ENCODE assay signal across 1 cellular context in the genomic region with DNA sequence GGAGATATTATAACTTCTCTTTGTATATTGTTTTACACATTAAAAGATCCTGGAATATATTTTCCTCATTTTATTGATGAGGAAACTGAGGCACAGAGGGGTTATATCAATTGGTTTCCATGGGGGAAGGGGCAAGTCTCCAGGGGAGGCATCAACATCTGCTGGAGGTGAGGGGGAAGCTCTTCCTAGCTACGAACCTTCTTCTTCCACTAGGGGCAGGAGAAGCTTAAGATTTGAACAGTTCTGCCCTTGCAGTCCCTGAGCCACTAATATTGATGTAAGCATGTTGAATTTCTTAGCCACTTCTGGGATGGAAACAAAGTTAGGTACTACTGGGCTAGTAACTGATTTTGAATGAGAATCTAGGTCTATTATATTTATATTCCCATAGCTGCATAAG.
TF ChIP-seq lines count a peak whose summit lies in the region.

No MANE protein-coding gene starts in this region.

TF ChIP-seq in GM12878, 131 proteins besides CTCF, POLR2A, EP300 and RAD21 (continued from another document):
- TF ChIP-seq, protein P1, sequence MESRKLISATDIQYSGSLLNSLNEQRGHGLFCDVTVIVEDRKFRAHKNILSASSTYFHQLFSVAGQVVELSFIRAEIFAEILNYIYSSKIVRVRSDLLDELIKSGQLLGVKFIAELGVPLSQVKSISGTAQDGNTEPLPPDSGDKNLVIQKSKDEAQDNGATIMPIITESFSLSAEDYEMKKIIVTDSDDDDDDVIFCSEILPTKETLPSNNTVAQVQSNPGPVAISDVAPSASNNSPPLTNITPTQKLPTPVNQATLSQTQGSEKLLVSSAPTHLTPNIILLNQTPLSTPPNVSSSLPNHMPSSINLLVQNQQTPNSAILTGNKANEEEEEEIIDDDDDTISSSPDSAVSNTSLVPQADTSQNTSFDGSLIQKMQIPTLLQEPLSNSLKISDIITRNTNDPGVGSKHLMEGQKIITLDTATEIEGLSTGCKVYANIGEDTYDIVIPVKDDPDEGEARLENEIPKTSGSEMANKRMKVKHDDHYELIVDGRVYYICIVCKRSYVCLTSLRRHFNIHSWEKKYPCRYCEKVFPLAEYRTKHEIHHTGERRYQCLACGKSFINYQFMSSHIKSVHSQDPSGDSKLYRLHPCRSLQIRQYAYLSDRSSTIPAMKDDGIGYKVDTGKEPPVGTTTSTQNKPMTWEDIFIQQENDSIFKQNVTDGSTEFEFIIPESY (IDR thresholded peaks at IDR 0.05), result no peak
- TF ChIP-seq, protein P2, sequence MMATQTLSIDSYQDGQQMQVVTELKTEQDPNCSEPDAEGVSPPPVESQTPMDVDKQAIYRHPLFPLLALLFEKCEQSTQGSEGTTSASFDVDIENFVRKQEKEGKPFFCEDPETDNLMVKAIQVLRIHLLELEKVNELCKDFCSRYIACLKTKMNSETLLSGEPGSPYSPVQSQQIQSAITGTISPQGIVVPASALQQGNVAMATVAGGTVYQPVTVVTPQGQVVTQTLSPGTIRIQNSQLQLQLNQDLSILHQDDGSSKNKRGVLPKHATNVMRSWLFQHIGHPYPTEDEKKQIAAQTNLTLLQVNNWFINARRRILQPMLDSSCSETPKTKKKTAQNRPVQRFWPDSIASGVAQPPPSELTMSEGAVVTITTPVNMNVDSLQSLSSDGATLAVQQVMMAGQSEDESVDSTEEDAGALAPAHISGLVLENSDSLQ (IDR thresholded peaks at IDR 0.05), result no peak
